15 cellular contexts compared by ENCODE assay signal in the genomic region with DNA sequence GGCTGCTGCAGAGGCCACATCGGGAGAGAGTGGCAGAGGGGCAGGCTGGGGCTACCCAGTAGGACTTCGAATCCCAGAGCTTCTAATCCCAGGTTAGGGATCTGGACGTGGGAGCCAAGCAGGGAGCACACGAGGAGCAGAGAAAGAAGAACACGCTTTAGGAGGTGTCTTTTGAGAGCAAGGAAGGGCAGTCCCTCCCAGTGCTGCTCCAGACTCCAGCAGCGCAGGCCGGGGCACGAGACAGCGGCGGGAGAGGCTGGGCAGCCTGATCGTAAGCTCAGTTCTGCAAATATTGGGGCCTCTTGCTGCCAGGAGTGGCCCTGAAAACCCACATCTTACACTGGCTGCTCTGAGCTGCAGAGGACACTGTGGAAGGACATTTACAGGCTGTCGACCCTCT.
DNase-seq lines count a peak whose midpoint lies in the region; ATAC-seq, FAIRE-seq and TF ChIP-seq lines count a peak whose summit lies in the region.
"Had no signal": no experiment of that assay in that cellular context is flagged by ENCODE, and none has a peak within 500 bp of the region (broad histone marks: within the 10 kb centered on the region; RNA-seq: fewer than 3 reads in every experiment).

No MANE protein-coding gene starts in this region.

- 89% methylated on average over 11 of the region's 12 CpGs for whole genome bisulfite sequencing in SK-N-SH (ENCODE audit: low lambda C conversion rate)
- 66 to 72% methylated on average over 12 of the region's 12 CpGs for WGBS in lung, 2 donors
- WGBS in stomach, 5 donors, result 43 to 62% (median 54%) methylated on average over 12 of the region's 12 CpGs

- TF ChIP-seq CTCF in SK-N-SH (IDR thresholded peaks at IDR 0.05), result no peak
- no peak for TF ChIP-seq CTCF in lung (IDR thresholded peaks at IDR 0.05; ENCODE audit: control extremely low read depth, extremely low read depth)
- TF ChIP-seq CTCF in stomach (IDR thresholded peaks at IDR 0.05), result no peak

- DNase-seq in SK-N-SH (peak; percentile 44), lung (ENCODE audit: low spot score) (no peak), stomach (peak; percentile 30), frontal cortex (ENCODE audit: low spot score in 2 of 2) (no peak), RKO (ENCODE audit: low spot score) (no peak), H54 (ENCODE audit: insufficient read length, low spot score) (no peak)
- DNase-seq: cerebellar nuclear complex, erythroblast, left cardiac atrium, NCI-H146, WERI-Rb-1 had no signal

- TF ChIP-seq EP300 in SK-N-SH (IDR thresholded peaks at IDR 0.05; ENCODE audit: borderline replicate concordance in 1 of 2, low read depth in 1 of 2, low read length in 1 of 2), result no peak
- TF ChIP-seq EP300 in stomach (IDR thresholded peaks at IDR 0.05), result no peak

- no peaks in the 10 kb centered on the region for H3K9me3 ChIP-seq in SK-N-SH
- H3K9me3 ChIP-seq in duodenal mucosa (ENCODE audit: control insufficient read depth in 1 of 2, low read length in 2 of 2), result no peaks in the 10 kb centered on the region
- peaks cover 0 to 2% of the 10 kb centered on the region in 2 donors for H3K9me3 ChIP-seq in lung (ENCODE audit: control insufficient read depth in 2 of 2, insufficient read depth in 1 of 2, low read length in 1 of 2)
- H3K9me3 ChIP-seq in stomach, result no peaks in the 10 kb centered on the region
- H3K9me3 ChIP-seq: BE2C had no signal

- CTCF ChIA-PET in SK-N-SH (lab: Yijun Ruan, JAX), result interaction anchor here (0.8 to 1.8 kb wide), 5 partner anchors 10 to 95 kb away, joined by 3 to 9 read pairs (median 3); no protein-coding TSS in a partner anchor

- no peaks in the 10 kb centered on the region for H3K27me3 ChIP-seq in SK-N-SH (ENCODE audit: insufficient read depth)
- no peaks in the 10 kb centered on the region for H3K27me3 ChIP-seq in duodenal mucosa (ENCODE audit: control insufficient read depth in 1 of 2, insufficient read depth in 2 of 2, low read length in 2 of 2)
- H3K27me3 ChIP-seq in lung (ENCODE audit: control insufficient read depth, insufficient read depth), result no peaks in the 10 kb centered on the region
- no peaks in the 10 kb centered on the region for H3K27me3 ChIP-seq in stomach
- H3K27me3 ChIP-seq: BE2C had no signal

- no peak for TF ChIP-seq POLR2A in stomach (IDR thresholded peaks at IDR 0.05)
- no peak for TF ChIP-seq POLR2A in H54 (IDR thresholded peaks at IDR 0.05; ENCODE audit: low read depth, low read length)

- H4K20me1 ChIP-seq in SK-N-SH (ENCODE audit: insufficient read depth), result peaks cover 86% of the 10 kb centered on the region

- no peak overlapping the region for H3K4me2 ChIP-seq in SK-N-SH
- H3K4me2 ChIP-seq: smooth muscle cell had no signal

- no peaks in the 10 kb centered on the region for H3F3A ChIP-seq in SK-N-SH (replicated peaks; ENCODE audit: insufficient read depth)

- H3K79me2 ChIP-seq in SK-N-SH (ENCODE audit: insufficient read depth), result peaks cover 71% of the 10 kb centered on the region

- H3K36me3 ChIP-seq in SK-N-SH (replicated peaks in 1 of 2; ENCODE audit: control insufficient read depth in 1 of 2, insufficient read depth in 2 of 2, low read length in 1 of 2), result peaks cover 10 to 33% of the 10 kb centered on the region in 2 experiments
- peaks cover 4 to 49% of the 10 kb centered on the region in 2 donors for H3K36me3 ChIP-seq in duodenal mucosa (ENCODE audit: control insufficient read depth in 1 of 2, insufficient read depth in 2 of 2, low read length in 2 of 2)
- H3K36me3 ChIP-seq in lung (ENCODE audit: control insufficient read depth in 2 of 2, insufficient read depth in 2 of 2, low read length in 2 of 2), result peaks cover 0 to 29% of the 10 kb centered on the region in 2 donors
- H3K36me3 ChIP-seq in stomach, result peaks cover 13 to 68% (median 47%) of the 10 kb centered on the region in 4 donors
- H3K36me3 ChIP-seq: BE2C had no signal

- FAIRE-seq in frontal cortex (lab: Jason Lieb, UNC) (no peak), H54 (lab: Jason Lieb, UNC) (no peak)

- ATAC-seq in lung (ENCODE audit: insufficient read depth, low FRiP score), result no peak
- ATAC-seq: HCT116 had no signal

- POLR2A ChIA-PET in SK-N-SH (lab: Yijun Ruan, JAX), result interaction anchor here (0.7 kb wide), 1 partner anchor 29 kb away, joined by 3 read pairs; no protein-coding TSS in a partner anchor

- no peaks in the 10 kb centered on the region for H3K9me2 ChIP-seq in SK-N-SH

- no peak for TF ChIP-seq RAD21 in SK-N-SH (IDR thresholded peaks at IDR 0.05; ENCODE audit: low read length)

- intact Hi-C loops in stomach (cut with DNase I; ENCODE audit: low total_unique reads), result no loop called here

- no peak overlapping the region for H3K9ac ChIP-seq in SK-N-SH
- H3K9ac ChIP-seq in duodenal mucosa (ENCODE audit: low read depth in 1 of 2, low read length in 2 of 2), result no peak overlapping the region

- H3K4me3 ChIP-seq in SK-N-SH (ENCODE audit: low read depth in 2 of 2, low read length in 1 of 2) (no peak overlapping the region), duodenal mucosa (ENCODE audit: low read depth in 1 of 2, low read length in 2 of 2) (no peak overlapping the region), lung (no peak overlapping the region), stomach (no peak overlapping the region)
- H3K4me3 ChIP-seq: smooth muscle cell had no signal

- H3K4me1 ChIP-seq in SK-N-SH (ENCODE audit: control insufficient read depth in 1 of 2, insufficient read depth in 2 of 2, low read depth in 1 of 2, low read length in 1 of 2) (peaks cover 0 to 15% of the 10 kb centered on the region in 2 experiments; a peak in 1 of 4 replicates), duodenal mucosa (ENCODE audit: control insufficient read depth in 1 of 2, insufficient read depth in 2 of 2, low read length in 2 of 2) (peaks cover 10 to 31% of the 10 kb centered on the region in 2 donors), lung (ENCODE audit: control insufficient read depth in 2 of 2, insufficient read depth in 2 of 2, low read length in 2 of 2) (peaks cover 22 to 36% of the 10 kb centered on the region in 2 donors), stomach (peaks cover 15 to 56% (median 36%) of the 10 kb centered on the region in 4 donors)

- no peak overlapping the region for H2AFZ ChIP-seq in SK-N-SH (ENCODE audit: low read depth)

- H3K27ac ChIP-seq in SK-N-SH (ENCODE audit: low read depth in 2 of 2, low read length in 1 of 2) (no peak overlapping the region; a peak in 1 of 4 replicates), duodenal mucosa (ENCODE audit: low read depth, low read length) (peak overlapping the region; percentile 10), lung (ENCODE audit: low read depth in 1 of 2, low read length in 1 of 2) (peak overlapping the region; percentile 53 to 83), stomach (peak overlapping the region; percentile 38 to 66 (median 54))
- H3K27ac ChIP-seq: WERI-Rb-1 had no signal

TF ChIP-seq in SK-N-SH, 30 proteins besides CTCF, POLR2A, EP300 and RAD21:
- TF ChIP-seq RFX5 (IDR thresholded peaks at IDR 0.05; ENCODE audit: low read length), result no peak
- TF ChIP-seq, protein P1, sequence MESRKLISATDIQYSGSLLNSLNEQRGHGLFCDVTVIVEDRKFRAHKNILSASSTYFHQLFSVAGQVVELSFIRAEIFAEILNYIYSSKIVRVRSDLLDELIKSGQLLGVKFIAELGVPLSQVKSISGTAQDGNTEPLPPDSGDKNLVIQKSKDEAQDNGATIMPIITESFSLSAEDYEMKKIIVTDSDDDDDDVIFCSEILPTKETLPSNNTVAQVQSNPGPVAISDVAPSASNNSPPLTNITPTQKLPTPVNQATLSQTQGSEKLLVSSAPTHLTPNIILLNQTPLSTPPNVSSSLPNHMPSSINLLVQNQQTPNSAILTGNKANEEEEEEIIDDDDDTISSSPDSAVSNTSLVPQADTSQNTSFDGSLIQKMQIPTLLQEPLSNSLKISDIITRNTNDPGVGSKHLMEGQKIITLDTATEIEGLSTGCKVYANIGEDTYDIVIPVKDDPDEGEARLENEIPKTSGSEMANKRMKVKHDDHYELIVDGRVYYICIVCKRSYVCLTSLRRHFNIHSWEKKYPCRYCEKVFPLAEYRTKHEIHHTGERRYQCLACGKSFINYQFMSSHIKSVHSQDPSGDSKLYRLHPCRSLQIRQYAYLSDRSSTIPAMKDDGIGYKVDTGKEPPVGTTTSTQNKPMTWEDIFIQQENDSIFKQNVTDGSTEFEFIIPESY (IDR thresholded peaks at IDR 0.05; ENCODE audit: borderline replicate concordance, low read depth), result no peak
- TF ChIP-seq, protein P2, sequence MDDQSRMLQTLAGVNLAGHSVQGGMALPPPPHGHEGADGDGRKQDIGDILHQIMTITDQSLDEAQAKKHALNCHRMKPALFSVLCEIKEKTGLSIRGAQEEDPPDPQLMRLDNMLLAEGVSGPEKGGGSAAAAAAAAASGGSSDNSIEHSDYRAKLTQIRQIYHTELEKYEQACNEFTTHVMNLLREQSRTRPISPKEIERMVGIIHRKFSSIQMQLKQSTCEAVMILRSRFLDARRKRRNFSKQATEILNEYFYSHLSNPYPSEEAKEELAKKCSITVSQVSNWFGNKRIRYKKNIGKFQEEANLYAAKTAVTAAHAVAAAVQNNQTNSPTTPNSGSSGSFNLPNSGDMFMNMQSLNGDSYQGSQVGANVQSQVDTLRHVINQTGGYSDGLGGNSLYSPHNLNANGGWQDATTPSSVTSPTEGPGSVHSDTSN (IDR thresholded peaks at IDR 0.05), result no peak
- TF ChIP-seq USF2 (IDR thresholded peaks at IDR 0.05; ENCODE audit: borderline replicate concordance, low read depth, low read length), result no peak

Comparison
In these comparisons a context has a peak if more than half of its experiments do, and no peak if none do; other contexts are left out.
1. DNase-seq: peak in SK-N-SH (single experiment) and stomach (single experiment); none in lung (single experiment), frontal cortex (0 of 2), RKO (single experiment) and H54 (single experiment).
2. H3K27ac ChIP-seq: peak in duodenal mucosa (single experiment), lung (2 of 2) and stomach (5 of 5); none in SK-N-SH (0 of 2).